ENCODE assay signal across 24 cellular contexts in genomic region chr6:75530696-75531095, GRCh38. TPM values are rescaled to one million over a fixed set of nuclear protein-coding genes. Genes with fewer than 3 reads are reported as not detected.
"Had no signal": no experiment of that assay in that cellular context is flagged by ENCODE, and none has a peak within 500 bp of the region (broad histone marks: within the 10 kb centered on the region; RNA-seq: fewer than 3 reads in every experiment).

No MANE protein-coding gene starts in this region.

- H3K27ac Mint-ChIP-seq: activated naive CD4-positive, alpha-beta T cell treated with anti-CD3 and anti-CD28 coated beads, Interleukin-2, amount 50 U/mL, for 72 hours; dendritic cell treated with granulocyte-macrophage colony-stimulating factor and Interleukin-4, amounts not matched to agents 40 ng/mL and 50 ng/mL, for 4 days; stimulated activated naive CD8-positive, alpha-beta T cell treated with anti-CD3 and anti-CD28 coated beads, Interleukin-15, amount 100 ng/mL, for 72 hours had no signal

- H3K27me3 ChIP-seq: esophagus squamous epithelium, suprapubic skin, transverse colon, vagina had no signal

- H3K9me3 ChIP-seq: esophagus squamous epithelium, prostate gland, suprapubic skin, transverse colon, vagina had no signal

- H3K36me3 Mint-ChIP-seq: activated naive CD4-positive, alpha-beta T cell treated with anti-CD3 and anti-CD28 coated beads, Interleukin-2, amount 50 U/mL, for 72 hours had no signal

- H3K9me3 Mint-ChIP-seq: activated naive CD4-positive, alpha-beta T cell treated with anti-CD3 and anti-CD28 coated beads, Interleukin-2, amount 50 U/mL, for 72 hours; dendritic cell treated with granulocyte-macrophage colony-stimulating factor and Interleukin-4, amounts not matched to agents 40 ng/mL and 50 ng/mL, for 4 days had no signal

- ATAC-seq: activated naive CD4-positive, alpha-beta T cell treated with anti-CD3 and anti-CD28 coated beads, Interleukin-2, amount 50 U/mL, for 72 hours; left lobe of liver; right cardiac atrium; stimulated activated naive CD8-positive, alpha-beta T cell treated with anti-CD3 and anti-CD28 coated beads, Interleukin-15, amount 100 ng/mL, for 72 hours had no signal

- DNase-seq: activated CD4-positive, CD25-positive, alpha-beta regulatory T cell treated with anti-CD3 and anti-CD28 coated beads, Interleukin-2, amount 50 U/mL, for 72 hours; activated CD8-positive, alpha-beta memory T cell treated with anti-CD3 and anti-CD28 coated beads for 24 hours; activated CD8-positive, alpha-beta memory T cell treated with anti-CD3 and anti-CD28 coated beads, Interleukin-2, amount 50 U/mL, for 48 hours; activated gamma-delta T cell; amygdala; effector memory CD4-positive, alpha-beta T cell; esophagus squamous epithelium; foreskin melanocyte; head of caudate nucleus; kidney; right cardiac atrium; stimulated activated CD4-positive, alpha-beta T cell treated with anti-CD3 and anti-CD28 coated beads, Interleukin-4, amount 100 ng/mL, for 1 hour; stimulated activated naive CD8-positive, alpha-beta T cell treated with anti-CD3 and anti-CD28 coated beads, Interleukin-15, amount 100 ng/mL, for 72 hours; SW 1271; T-helper 2 cell; transverse colon had no signal

- H3K36me3 ChIP-seq: esophagus squamous epithelium, prostate gland, suprapubic skin, transverse colon, vagina had no signal

- H3K4me1 ChIP-seq: prostate gland, suprapubic skin, vagina had no signal

- H3K4me3 ChIP-seq: esophagus squamous epithelium, lung, prostate gland, suprapubic skin, transverse colon, vagina had no signal

- H3K4me1 Mint-ChIP-seq: stimulated activated naive CD8-positive, alpha-beta T cell treated with anti-CD3 and anti-CD28 coated beads, Interleukin-15, amount 100 ng/mL, for 72 hours had no signal

- H3K27ac ChIP-seq: esophagus squamous epithelium, prostate gland, suprapubic skin, transverse colon, vagina, VCaP had no signal

- H3K4me3 Mint-ChIP-seq: dendritic cell treated with granulocyte-macrophage colony-stimulating factor and Interleukin-4, amounts not matched to agents 40 ng/mL and 50 ng/mL, for 4 days; stimulated activated naive CD8-positive, alpha-beta T cell treated with anti-CD3 and anti-CD28 coated beads, Interleukin-15, amount 100 ng/mL, for 72 hours had no signal

RNA-seq across cellular contexts. Expression of gene FILIP1, which starts 37.1 kb away (rescaled TPM):
- total RNA-seq: activated naive CD4-positive, alpha-beta T cell treated with anti-CD3 and anti-CD28 coated beads, Interleukin-2, amount 50 U/mL, for 72 hours had no signal
